12 cellular contexts compared by ENCODE assay signal in genomic region chr11:92765418-92765817, GRCh38.
"Had no signal": no experiment of that assay in that cellular context is flagged by ENCODE, and none has a peak within 500 bp of the region (broad histone marks: within the 10 kb centered on the region; RNA-seq: fewer than 3 reads in every experiment).

No MANE protein-coding gene starts in this region.

- H3K27ac Mint-ChIP-seq: activated naive CD8-positive, alpha-beta T cell; naive thymus-derived CD8-positive, alpha-beta T cell had no signal

- H3K36me3 Mint-ChIP-seq: naive thymus-derived CD8-positive, alpha-beta T cell had no signal

- H3K9me3 ChIP-seq: colonic mucosa, psoas muscle, sigmoid colon had no signal

- H3K4me1 ChIP-seq: colonic mucosa, psoas muscle had no signal

- H3K36me3 ChIP-seq: cardiac muscle cell, colonic mucosa, sigmoid colon had no signal

- DNase-seq: activated effector memory CD4-positive, alpha-beta T cell treated with anti-CD3 and anti-CD28 coated beads, Interleukin-2, amount 50 U/mL, for 16 hours; effector CD8-positive, alpha-beta T cell; hippocampal formation; naive thymus-derived CD8-positive, alpha-beta T cell; sigmoid colon; stimulated activated CD4-positive, alpha-beta T cell treated with anti-CD3 and anti-CD28 coated beads, Interleukin-2, amount 100 ng/mL, for 48 hours; stimulated activated naive CD4-positive, alpha-beta T cell treated with Interleukin-2 at 50 U/mL for 16 hours had no signal

- ATAC-seq: activated CD4-positive, CD25-positive, alpha-beta regulatory T cell treated with anti-CD3 and anti-CD28 coated beads, Interleukin-2, amount 50 U/mL, for 24 hours; naive thymus-derived CD8-positive, alpha-beta T cell had no signal

- H3K27me3 ChIP-seq: colonic mucosa, sigmoid colon had no signal

- H3K4me3 ChIP-seq: cardiac muscle cell, colonic mucosa had no signal

- H3K27ac ChIP-seq: cardiac muscle cell, colonic mucosa, psoas muscle had no signal
